8 cellular contexts compared by ENCODE assay signal in genomic region chr11:1763796-1764661, GRCh38. TPM values are rescaled to one million over a fixed set of nuclear protein-coding genes. Genes with fewer than 3 reads are reported as not detected.
DNase-seq lines count a peak whose midpoint lies in the region; ATAC-seq, FAIRE-seq and TF ChIP-seq lines count a peak whose summit lies in the region.

Gene CTSD (minus strand): TSS chr11:1763927. CDS start chr11:1763859, 68 bp downstream.

- H3K4me1 ChIP-seq in HepG2 (ENCODE audit: insufficient read depth, low read length): peaks cover 38% of the 10 kb centered on the region

- H2AFZ ChIP-seq in HepG2 (ENCODE audit: low read length): no peak within 1 kb of the TSS

- peak; percentile 9; the same call in 1 of the 2 replicates for TF ChIP-seq CTCF in HepG2 (CRISPR knock-in tag; IDR thresholded peaks at IDR 0.05)

- in situ Hi-C loops in HepG2 (cut with HindIII; ENCODE audit: extremely low pct_ligation_motif_present, low pct_unique_long_range_greater_than_20kb): loop anchor here (5.0 kb wide), 1 partner anchor 67 kb away; the partner anchor contains the start of gene KRTAP5-6

- H3K4me3 Mint-ChIP-seq in activated CD4-positive, alpha-beta T cell treated with anti-CD3 and anti-CD28 coated beads, Interleukin-2, amount 10 ng/mL, durations not matched to agents 7 days and 5 days: peak within 1 kb of the TSS; percentile 81

- H3K36me3 Mint-ChIP-seq in activated CD4-positive, alpha-beta T cell treated with anti-CD3 and anti-CD28 coated beads, Interleukin-2, amount 10 ng/mL, durations not matched to agents 7 days and 5 days (ENCODE audit: low read depth): peaks cover 5% of the 10 kb centered on the region

- H3K4me2 ChIP-seq in HepG2 (ENCODE audit: low read depth, low read length): peak within 1 kb of the TSS; percentile 98

- H3K27ac ChIP-seq in HepG2 (ENCODE audit: extremely low read length, insufficient read depth, low read length): peak within 1 kb of the TSS; percentile 76

- DNase-seq in 8988T (peak; percentile 100), NCI-H226 (peak; percentile 61), dedifferentiated amniotic fluid mesenchymal stem cell (ENCODE audit: extremely low spot score) (peak; percentile 66), HepG2 (ENCODE audit: low spot score) (peak; percentile 65)
- DNase-seq in activated CD4-positive, alpha-beta T cell treated with anti-CD3 and anti-CD28 coated beads, Interleukin-2, amount 10 ng/mL, durations not matched to agents 7 days and 5 days: peak; percentile 88
- DNase-seq in stimulated activated CD4-positive, alpha-beta T cell treated with anti-CD3 and anti-CD28 coated beads, Interleukin-2, amount 100 ng/mL, for 48 hours: peak; percentile 91 to 95

- 0 out of 4 replicates have a peak, but pooled peaks of 1 of the 2 experiments have one; percentile 24 for TF ChIP-seq POLR2A in HepG2 (IDR thresholded peaks at IDR 0.05; ENCODE audit: insufficient read depth in 1 of 2, low read depth in 2 of 2, low read length in 2 of 2)

- intact Hi-C loops in HepG2 (cut with micrococcal nuclease; ENCODE audit: unreplicated experiment): loop anchor here (2.0 kb wide), 1 partner anchor 71 kb away; the partner anchor contains the start of gene SYT8

- TF ChIP-seq EP300 in HepG2 (IDR thresholded peaks at IDR 0.05; ENCODE audit: low read depth in 2 of 2, low read length in 2 of 2) (no peak; a peak in 1 of 4 replicates), HepG2 (CRISPR knock-in tag; IDR thresholded peaks at IDR 0.05; ENCODE audit: borderline replicate concordance) (no peak)

- H4K20me1 ChIP-seq in HepG2 (ENCODE audit: insufficient read depth, low read length): no peaks in the 10 kb centered on the region; the same call in 1 of the 2 replicates

- H3K4me3 ChIP-seq in HepG2 (replicated peaks in 1 of 3; ENCODE audit: insufficient read depth in 1 of 3, low read depth in 2 of 3, low read length in 3 of 3): peak within 1 kb of the TSS; percentile 84 to 93 (median 85)

- H3K27ac Mint-ChIP-seq in activated CD4-positive, alpha-beta T cell treated with anti-CD3 and anti-CD28 coated beads, Interleukin-2, amount 10 ng/mL, durations not matched to agents 7 days and 5 days: peak within 1 kb of the TSS; percentile 87

- no peaks in the 10 kb centered on the region for H3K27me3 Mint-ChIP-seq in activated CD4-positive, alpha-beta T cell treated with anti-CD3 and anti-CD28 coated beads, Interleukin-2, amount 10 ng/mL, durations not matched to agents 7 days and 5 days

- WGBS in HepG2 (ENCODE audit: low lambda C conversion rate): no CpG with 5 or more reads among the region's 85 CpGs

- H3K4me1 Mint-ChIP-seq in activated CD4-positive, alpha-beta T cell treated with anti-CD3 and anti-CD28 coated beads, Interleukin-2, amount 10 ng/mL, durations not matched to agents 7 days and 5 days: peaks cover 29% of the 10 kb centered on the region

- peaks cover 9% of the 10 kb centered on the region for H3K79me2 ChIP-seq in HepG2 (ENCODE audit: insufficient read depth, low read length)

- no peaks in the 10 kb centered on the region for H3K9me3 Mint-ChIP-seq in activated CD4-positive, alpha-beta T cell treated with anti-CD3 and anti-CD28 coated beads, Interleukin-2, amount 10 ng/mL, durations not matched to agents 7 days and 5 days

- POLR2A ChIA-PET in activated CD4-positive, alpha-beta T cell treated with anti-CD3 and anti-CD28 coated beads, Interleukin-2, amount 10 ng/mL, durations not matched to agents 7 days and 5 days (lab: Charles Lee): interaction anchor here (0.7 kb wide), 1 partner anchor 611 kb away, joined by 4 read pairs; no protein-coding TSS in a partner anchor
- POLR2A ChIA-PET in HepG2 (lab: Yijun Ruan, JAX): interaction anchor here (0.7 to 1.3 kb wide), 5 partner anchors 10 to 89 kb away, joined by 3 to 4 read pairs (median 3); no protein-coding TSS in a partner anchor

- FAIRE-seq in HepG2 (lab: Jason Lieb, UNC): no peak

- no TSS peak for BruUV-seq in HepG2 (replicated peaks; lab: Mats Ljungman, UMichigan)

- H3K36me3 ChIP-seq in HepG2 (replicated peaks in 1 of 2; ENCODE audit: control insufficient read depth in 1 of 2, insufficient read depth in 2 of 2, low read length in 2 of 2): peaks cover 6 to 13% of the 10 kb centered on the region in 2 experiments; a peak in 4 of 5 replicates

- TF ChIP-seq RAD21 in HepG2 (CRISPR knock-in tag; IDR thresholded peaks at IDR 0.05): peak; percentile 24; the same call in 1 of the 2 replicates

- H3K9ac ChIP-seq in HepG2 (ENCODE audit: insufficient read depth, low read depth, low read length): peak within 1 kb of the TSS; percentile 82

- ATAC-seq in GM18511 (IDR thresholded peaks at IDR 0.05; ENCODE audit: unreplicated experiment): peak; percentile 80
- peak; percentile 61 for ATAC-seq in HG03025 (IDR thresholded peaks at IDR 0.05; ENCODE audit: low FRiP score, unreplicated experiment)
- ATAC-seq in HepG2: peak; percentile 68

- H3K27me3 ChIP-seq in HepG2 (ENCODE audit: control insufficient read depth in 1 of 2, insufficient read depth in 2 of 2, low read length in 2 of 2): peaks cover 3 to 22% of the 10 kb centered on the region in 2 experiments; a peak in 4 of 5 replicates

- CTCF ChIA-PET in activated CD4-positive, alpha-beta T cell treated with anti-CD3 and anti-CD28 coated beads, Interleukin-2, amount 10 ng/mL, durations not matched to agents 7 days and 5 days (lab: Charles Lee): interaction anchor here (1.1 kb wide), 1 partner anchor 9 kb away, joined by 4 read pairs; no protein-coding TSS in a partner anchor
- CTCF ChIA-PET in HepG2 (lab: Yijun Ruan, JAX; ENCODE audit: low intra/inter-chr PET ratio, low total read pairs): no interaction called here

- no peaks in the 10 kb centered on the region for H3K9me3 ChIP-seq in HepG2 (ENCODE audit: low read length)

TF ChIP-seq in HepG2, 621 proteins besides CTCF, POLR2A, EP300 and RAD21 (continues in another document):
- TF ChIP-seq PAWR (CRISPR knock-in tag; IDR thresholded peaks at IDR 0.05; ENCODE audit: borderline replicate concordance) (no peak), SP5 (CRISPR knock-in tag; IDR thresholded peaks at IDR 0.05; ENCODE audit: borderline replicate concordance, low read depth) (peak; percentile 57; the same call in 1 of the 2 replicates), ZFP1 (CRISPR knock-in tag; IDR thresholded peaks at IDR 0.05) (no peak), NONO (IDR thresholded peaks at IDR 0.05) (no peak), NONO (CRISPR knock-in tag; conservative IDR thresholded peaks at IDR 0.05) (peak; percentile 60; the same call in 1 of the 2 replicates), ZNF878 (CRISPR knock-in tag; IDR thresholded peaks at IDR 0.05) (no peak), RARA (CRISPR knock-in tag; IDR thresholded peaks at IDR 0.05) (peak; percentile 21; the same call in 1 of the 2 replicates), ZNF790 (CRISPR knock-in tag; IDR thresholded peaks at IDR 0.05; ENCODE audit: borderline replicate concordance) (no peak), ZFX (CRISPR knock-in tag; IDR thresholded peaks at IDR 0.05; ENCODE audit: low read depth) (peak; percentile 35; the same call in 1 of the 2 replicates), SRSF4 (IDR thresholded peaks at IDR 0.05; ENCODE audit: low read depth, low read length, poor library complexity, severe bottlenecking) (no peak), NFIC (IDR thresholded peaks at IDR 0.05; ENCODE audit: low read length) (no peak)
- TF ChIP-seq, protein P1, sequence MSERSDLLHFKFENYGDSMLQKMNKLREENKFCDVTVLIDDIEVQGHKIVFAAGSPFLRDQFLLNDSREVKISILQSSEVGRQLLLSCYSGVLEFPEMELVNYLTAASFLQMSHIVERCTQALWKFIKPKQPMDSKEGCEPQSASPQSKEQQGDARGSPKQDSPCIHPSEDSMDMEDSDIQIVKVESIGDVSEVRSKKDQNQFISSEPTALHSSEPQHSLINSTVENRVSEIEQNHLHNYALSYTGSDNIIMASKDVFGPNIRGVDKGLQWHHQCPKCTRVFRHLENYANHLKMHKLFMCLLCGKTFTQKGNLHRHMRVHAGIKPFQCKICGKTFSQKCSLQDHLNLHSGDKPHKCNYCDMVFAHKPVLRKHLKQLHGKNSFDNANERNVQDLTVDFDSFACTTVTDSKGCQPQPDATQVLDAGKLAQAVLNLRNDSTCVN (CRISPR knock-in tag; IDR thresholded peaks at IDR 0.05; ENCODE audit: borderline replicate concordance): no peak
- TF ChIP-seq, protein P2, sequence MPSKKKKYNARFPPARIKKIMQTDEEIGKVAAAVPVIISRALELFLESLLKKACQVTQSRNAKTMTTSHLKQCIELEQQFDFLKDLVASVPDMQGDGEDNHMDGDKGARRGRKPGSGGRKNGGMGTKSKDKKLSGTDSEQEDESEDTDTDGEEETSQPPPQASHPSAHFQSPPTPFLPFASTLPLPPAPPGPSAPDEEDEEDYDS (CRISPR knock-in tag; IDR thresholded peaks at IDR 0.05): peak; percentile 85

RNA-seq across cellular contexts. Expression of gene CTSD, which starts in this region (rescaled TPM):
- 100 to 1,000 TPM; 140 to 154 TPM for total RNA-seq in activated CD4-positive, alpha-beta T cell treated with anti-CD3 and anti-CD28 coated beads, Interleukin-2, amount 10 ng/mL, durations not matched to agents 7 days and 5 days
- 41.6 and 143 TPM in 2 replicates for total RNA-seq in HepG2 (2016; rRNA removed; fragmentation: Illumina TruSeq; extraction: Trizol)
- total RNA-seq in HepG2 (2016; cell fraction: cytosol; rRNA removed; fragmentation: Illumina TruSeq; extraction: Trizol; ENCODE audit: low read depth): 27.5 and 30.2 TPM in 2 replicates
- 34.4 and 150 TPM in 2 replicates for total RNA-seq in HepG2 (2016; cell fraction: insoluble cytoplasmic fraction; rRNA removed; fragmentation: Illumina TruSeq; extraction: Trizol)
- total RNA-seq in HepG2 (2016; cell fraction: membrane; rRNA removed; fragmentation: Illumina TruSeq; extraction: Trizol): 48.5 and 49.5 TPM in 2 replicates
- 148 and 175 TPM in 2 replicates for total RNA-seq in HepG2 (2016; cell fraction: nucleus; rRNA removed; fragmentation: Illumina TruSeq; extraction: Trizol)
- polyA plus RNA-seq in HepG2 (2011; rRNA removed): 230 and 408 TPM in 2 replicates
- polyA plus RNA-seq in HepG2 (2011; cell fraction: cytosol; rRNA removed): 243 and 281 TPM in 2 replicates
- polyA plus RNA-seq in HepG2 (2011; cell fraction: nucleus; rRNA removed): 384 and 418 TPM in 2 replicates
- 353 and 402 TPM in 2 replicates for polyA plus RNA-seq in HepG2 (2012)
- 52.6 and 53.6 TPM in 2 replicates for polyA plus RNA-seq in HepG2 (2016; cell fraction: cytosol; fragmentation: Illumina TruSeq; extraction: Trizol; ENCODE audit: low read depth)
- 67.0 and 91.4 TPM in 2 replicates for polyA plus RNA-seq in HepG2 (2016; cell fraction: insoluble cytoplasmic fraction; fragmentation: Illumina TruSeq; extraction: Trizol; ENCODE audit: low read depth)
- polyA plus RNA-seq in HepG2 (2016; cell fraction: membrane; fragmentation: Illumina TruSeq; extraction: Trizol; ENCODE audit: low read depth): 63.0 and 71.7 TPM in 2 replicates
- 389 and 405 TPM in 2 replicates for polyA plus RNA-seq in HepG2 (2016; cell fraction: nucleus; fragmentation: Illumina TruSeq; extraction: Trizol; ENCODE audit: insufficient read depth, low read depth)
- 165 and 658 TPM in 2 replicates for polyA minus RNA-seq in HepG2 (2011; rRNA and poly(A)+ RNA removed; ENCODE audit: low replicate concordance)
- 233 and 311 TPM in 2 replicates for polyA minus RNA-seq in HepG2 (2011; cell fraction: cytosol; rRNA and poly(A)+ RNA removed)
- polyA minus RNA-seq in HepG2 (2011; cell fraction: nucleus; rRNA and poly(A)+ RNA removed): 60.6 and 93.4 TPM in 2 replicates

Comparison
In these comparisons a context has a peak if more than half of its experiments do, and no peak if none do; other contexts are left out.
1. Peak in every context shown above with its lines: DNase-seq, ATAC-seq, H3K4me3 ChIP-seq and H3K27ac ChIP-seq.